ENCODE assay signal across 1 cellular context in genomic region chr13:99258946-99259345, GRCh38.
TF ChIP-seq lines count a peak whose summit lies in the region.

No MANE protein-coding gene starts in this region.

TF ChIP-seq in GM12878, 131 proteins besides CTCF, POLR2A, EP300 and RAD21 (continues in another document):
- TF ChIP-seq, protein P1, sequence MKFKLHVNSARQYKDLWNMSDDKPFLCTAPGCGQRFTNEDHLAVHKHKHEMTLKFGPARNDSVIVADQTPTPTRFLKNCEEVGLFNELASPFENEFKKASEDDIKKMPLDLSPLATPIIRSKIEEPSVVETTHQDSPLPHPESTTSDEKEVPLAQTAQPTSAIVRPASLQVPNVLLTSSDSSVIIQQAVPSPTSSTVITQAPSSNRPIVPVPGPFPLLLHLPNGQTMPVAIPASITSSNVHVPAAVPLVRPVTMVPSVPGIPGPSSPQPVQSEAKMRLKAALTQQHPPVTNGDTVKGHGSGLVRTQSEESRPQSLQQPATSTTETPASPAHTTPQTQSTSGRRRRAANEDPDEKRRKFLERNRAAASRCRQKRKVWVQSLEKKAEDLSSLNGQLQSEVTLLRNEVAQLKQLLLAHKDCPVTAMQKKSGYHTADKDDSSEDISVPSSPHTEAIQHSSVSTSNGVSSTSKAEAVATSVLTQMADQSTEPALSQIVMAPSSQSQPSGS (IDR thresholded peaks at IDR 0.05; ENCODE audit: low read length): peak; percentile 69
- TF ChIP-seq IRF5 (IDR thresholded peaks at IDR 0.05; ENCODE audit: borderline replicate concordance) (no peak), RFX5 (IDR thresholded peaks at IDR 0.05; ENCODE audit: low read depth, low read length) (no peak), IKZF1 (conservative IDR thresholded peaks at IDR 0.05) (no peak), BCL11A (IDR thresholded peaks at IDR 0.05; ENCODE audit: low read depth, low read length) (peak; percentile 94), YY1 (IDR thresholded peaks at IDR 0.05; ENCODE audit: low read depth, low read length) (no peak), DPF2 (IDR thresholded peaks at IDR 0.05) (peak; percentile 79), RELB (IDR thresholded peaks at IDR 0.05; ENCODE audit: low read depth) (no peak), NR2C2 (IDR thresholded peaks at IDR 0.05; ENCODE audit: borderline replicate concordance, control insufficient read depth, insufficient read length, low read depth) (no peak), SIN3A (IDR thresholded peaks at IDR 0.05; ENCODE audit: low read depth, low read length) (no peak), CUX1 (IDR thresholded peaks at IDR 0.05; ENCODE audit: insufficient replicate concordance, low read depth, low read length) (no peak), NR2F1 (conservative IDR thresholded peaks at IDR 0.05) (0 out of 2 replicates have a peak, but pooled peaks have one; percentile 47), IKZF2 (IDR thresholded peaks at IDR 0.05) (no peak), TAF1 (IDR thresholded peaks at IDR 0.05; ENCODE audit: borderline replicate concordance, low read depth, low read length) (no peak), TBL1XR1 (IDR thresholded peaks at IDR 0.05; ENCODE audit: low read depth, low read length) (peak; percentile 93), ZNF24 (IDR thresholded peaks at IDR 0.05) (0 out of 2 replicates have a peak, but pooled peaks have one; percentile 22), ZNF687 (IDR thresholded peaks at IDR 0.05) (no peak), E2F4 (IDR thresholded peaks at IDR 0.05; ENCODE audit: low read depth, low read length) (no peak), SPI1 (IDR thresholded peaks at IDR 0.05; ENCODE audit: borderline replicate concordance, insufficient read depth, low read depth, low read length) (peak; percentile 99), ZSCAN29 (IDR thresholded peaks at IDR 0.05) (no peak), ETV6 (conservative IDR thresholded peaks at IDR 0.05 in 1 of 2, IDR thresholded peaks at IDR 0.05 in 1 of 2; ENCODE audit: borderline replicate concordance in 1 of 2, low read depth in 1 of 2) (peak in 1 of 2 experiments; percentile 79; a peak in 1 of 4 replicates), PKNOX1 (IDR thresholded peaks at IDR 0.05) (no peak), CHD1 (IDR thresholded peaks at IDR 0.05; ENCODE audit: low read depth, low read length) (no peak), TCF3 (IDR thresholded peaks at IDR 0.05; ENCODE audit: borderline replicate concordance, insufficient read depth, low read depth, low read length) (0 out of 2 replicates have a peak, but pooled peaks have one; percentile 15), TCF7 (IDR thresholded peaks at IDR 0.05; ENCODE audit: borderline replicate concordance) (peak; percentile 43; the same call in 1 of the 2 replicates), NFIC (IDR thresholded peaks at IDR 0.05; ENCODE audit: low read depth, low read length) (peak; percentile 54), IRF4 (IDR thresholded peaks at IDR 0.05; ENCODE audit: low read depth, low read length) (peak; percentile 91), PAX5 (IDR thresholded peaks at IDR 0.05; ENCODE audit: borderline replicate concordance, low read depth, low read length) (peak; percentile 76)
- TF ChIP-seq, protein P2, sequence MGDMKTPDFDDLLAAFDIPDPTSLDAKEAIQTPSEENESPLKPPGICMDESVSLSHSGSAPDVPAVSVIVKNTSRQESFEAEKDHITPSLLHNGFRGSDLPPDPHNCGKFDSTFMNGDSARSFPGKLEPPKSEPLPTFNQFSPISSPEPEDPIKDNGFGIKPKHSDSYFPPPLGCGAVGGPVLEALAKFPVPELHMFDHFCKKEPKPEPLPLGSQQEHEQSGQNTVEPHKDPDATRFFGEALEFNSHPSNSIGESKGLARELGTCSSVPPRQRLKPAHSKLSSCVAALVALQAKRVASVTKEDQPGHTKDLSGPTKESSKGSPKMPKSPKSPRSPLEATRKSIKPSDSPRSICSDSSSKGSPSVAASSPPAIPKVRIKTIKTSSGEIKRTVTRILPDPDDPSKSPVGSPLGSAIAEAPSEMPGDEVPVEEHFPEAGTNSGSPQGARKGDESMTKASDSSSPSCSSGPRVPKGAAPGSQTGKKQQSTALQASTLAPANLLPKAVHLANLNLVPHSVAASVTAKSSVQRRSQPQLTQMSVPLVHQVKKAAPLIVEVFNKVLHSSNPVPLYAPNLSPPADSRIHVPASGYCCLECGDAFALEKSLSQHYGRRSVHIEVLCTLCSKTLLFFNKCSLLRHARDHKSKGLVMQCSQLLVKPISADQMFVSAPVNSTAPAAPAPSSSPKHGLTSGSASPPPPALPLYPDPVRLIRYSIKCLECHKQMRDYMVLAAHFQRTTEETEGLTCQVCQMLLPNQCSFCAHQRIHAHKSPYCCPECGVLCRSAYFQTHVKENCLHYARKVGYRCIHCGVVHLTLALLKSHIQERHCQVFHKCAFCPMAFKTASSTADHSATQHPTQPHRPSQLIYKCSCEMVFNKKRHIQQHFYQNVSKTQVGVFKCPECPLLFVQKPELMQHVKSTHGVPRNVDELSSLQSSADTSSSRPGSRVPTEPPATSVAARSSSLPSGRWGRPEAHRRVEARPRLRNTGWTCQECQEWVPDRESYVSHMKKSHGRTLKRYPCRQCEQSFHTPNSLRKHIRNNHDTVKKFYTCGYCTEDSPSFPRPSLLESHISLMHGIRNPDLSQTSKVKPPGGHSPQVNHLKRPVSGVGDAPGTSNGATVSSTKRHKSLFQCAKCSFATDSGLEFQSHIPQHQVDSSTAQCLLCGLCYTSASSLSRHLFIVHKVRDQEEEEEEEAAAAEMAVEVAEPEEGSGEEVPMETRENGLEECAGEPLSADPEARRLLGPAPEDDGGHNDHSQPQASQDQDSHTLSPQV (IDR thresholded peaks at IDR 0.05): no peak
- TF ChIP-seq, protein P3, sequence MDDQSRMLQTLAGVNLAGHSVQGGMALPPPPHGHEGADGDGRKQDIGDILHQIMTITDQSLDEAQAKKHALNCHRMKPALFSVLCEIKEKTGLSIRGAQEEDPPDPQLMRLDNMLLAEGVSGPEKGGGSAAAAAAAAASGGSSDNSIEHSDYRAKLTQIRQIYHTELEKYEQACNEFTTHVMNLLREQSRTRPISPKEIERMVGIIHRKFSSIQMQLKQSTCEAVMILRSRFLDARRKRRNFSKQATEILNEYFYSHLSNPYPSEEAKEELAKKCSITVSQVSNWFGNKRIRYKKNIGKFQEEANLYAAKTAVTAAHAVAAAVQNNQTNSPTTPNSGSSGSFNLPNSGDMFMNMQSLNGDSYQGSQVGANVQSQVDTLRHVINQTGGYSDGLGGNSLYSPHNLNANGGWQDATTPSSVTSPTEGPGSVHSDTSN (IDR thresholded peaks at IDR 0.05; ENCODE audit: insufficient replicate concordance, low read depth, low read length): no peak
